In the genomic region with DNA sequence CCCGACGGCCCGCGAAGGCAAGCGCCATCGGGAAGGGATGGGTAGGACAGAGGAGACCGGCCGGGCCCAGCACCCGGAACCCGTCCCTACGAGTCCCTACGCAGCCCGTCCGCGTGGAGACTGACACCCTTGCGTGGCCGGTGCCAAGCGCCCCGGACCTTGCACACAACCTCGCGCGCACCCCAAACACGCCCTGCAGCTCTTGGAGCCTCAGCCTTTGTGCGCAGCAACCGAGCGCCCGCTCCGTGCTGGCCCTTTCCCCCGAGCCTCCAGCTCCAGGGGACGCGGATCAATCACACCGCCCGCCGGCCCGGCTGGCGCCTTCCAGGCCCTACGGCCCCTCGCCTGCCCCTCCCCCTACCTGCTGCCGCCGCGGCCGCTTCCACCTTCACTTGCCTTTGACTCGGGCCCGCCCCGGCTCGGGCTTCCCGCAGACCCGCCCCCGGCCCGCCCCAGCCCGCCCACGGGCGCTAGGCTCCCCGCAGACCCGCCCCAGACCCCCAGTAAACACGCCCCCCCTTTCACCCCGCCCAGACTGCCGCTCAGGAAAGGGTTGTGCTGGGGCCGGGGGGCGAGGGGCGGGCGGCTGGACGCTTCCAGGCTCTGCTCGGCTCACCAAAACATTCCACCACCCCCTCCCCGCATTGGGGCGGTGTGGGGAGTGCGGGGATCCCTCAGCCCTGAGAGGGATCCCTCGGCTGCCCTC, we compare ENCODE assay signal across 8 cellular contexts. TPM values are rescaled to one million over a fixed set of nuclear protein-coding genes. Genes with fewer than 3 reads are reported as not detected.
DNase-seq lines count a peak whose midpoint lies in the region; ATAC-seq lines count a peak whose summit lies in the region.

A gene (minus strand): TSS at position 394 of the 706 bp plus-strand sequence. CDS start 1,746 bp downstream, outside the sequence.

- DNase-seq in NCI-H2171 (lab: John Stamatoyannopoulos, UW) = peak; percentile 89
- peak; percentile 46 to 55 for DNase-seq in activated CD8-positive, alpha-beta memory T cell treated with anti-CD3 and anti-CD28 coated beads for 4 hours (ENCODE audit: low read depth in 2 of 2)
- DNase-seq in effector CD8-positive, alpha-beta T cell (lab: John Stamatoyannopoulos, UW) = peak; percentile 74
- no peak for DNase-seq in mesenteric fat pad (ENCODE audit: low spot score)
- DNase-seq in stimulated activated CD8-positive, alpha-beta memory T cell treated with anti-CD3 and anti-CD28 coated beads, Interleukin-12 subunit alpha, Interleukin-12 subunit beta, amount 100 ng/mL, for 24 hours (ENCODE audit: extremely low read depth) = peak; percentile 23
- DNase-seq in KG1 (lab: John Stamatoyannopoulos, UW) = no peak

- ATAC-seq in GM18498 (IDR thresholded peaks at IDR 0.05; ENCODE audit: unreplicated experiment) (peak; percentile 56), GM21515 (IDR thresholded peaks at IDR 0.05; ENCODE audit: unreplicated experiment) (no peak)

RNA-seq across cellular contexts. Expression of the gene that starts here (rescaled TPM):
- total RNA-seq in mesenteric fat pad = 120 TPM

Comparison
In these comparisons a context has a peak if more than half of its experiments do, and no peak if none do; other contexts are left out.
1. DNase-seq: peak in NCI-H2171 (single experiment), activated CD8-positive, alpha-beta memory T cell treated with anti-CD3 and anti-CD28 coated beads for 4 hours (2 of 2), effector CD8-positive, alpha-beta T cell (single experiment) and stimulated activated CD8-positive, alpha-beta memory T cell treated with anti-CD3 and anti-CD28 coated beads, Interleukin-12 subunit alpha, Interleukin-12 subunit beta, amount 100 ng/mL, for 24 hours (single experiment); none in mesenteric fat pad (single experiment) and KG1 (single experiment).